Comparison of ENCODE assay signal across 8 cellular contexts in the genomic region with DNA sequence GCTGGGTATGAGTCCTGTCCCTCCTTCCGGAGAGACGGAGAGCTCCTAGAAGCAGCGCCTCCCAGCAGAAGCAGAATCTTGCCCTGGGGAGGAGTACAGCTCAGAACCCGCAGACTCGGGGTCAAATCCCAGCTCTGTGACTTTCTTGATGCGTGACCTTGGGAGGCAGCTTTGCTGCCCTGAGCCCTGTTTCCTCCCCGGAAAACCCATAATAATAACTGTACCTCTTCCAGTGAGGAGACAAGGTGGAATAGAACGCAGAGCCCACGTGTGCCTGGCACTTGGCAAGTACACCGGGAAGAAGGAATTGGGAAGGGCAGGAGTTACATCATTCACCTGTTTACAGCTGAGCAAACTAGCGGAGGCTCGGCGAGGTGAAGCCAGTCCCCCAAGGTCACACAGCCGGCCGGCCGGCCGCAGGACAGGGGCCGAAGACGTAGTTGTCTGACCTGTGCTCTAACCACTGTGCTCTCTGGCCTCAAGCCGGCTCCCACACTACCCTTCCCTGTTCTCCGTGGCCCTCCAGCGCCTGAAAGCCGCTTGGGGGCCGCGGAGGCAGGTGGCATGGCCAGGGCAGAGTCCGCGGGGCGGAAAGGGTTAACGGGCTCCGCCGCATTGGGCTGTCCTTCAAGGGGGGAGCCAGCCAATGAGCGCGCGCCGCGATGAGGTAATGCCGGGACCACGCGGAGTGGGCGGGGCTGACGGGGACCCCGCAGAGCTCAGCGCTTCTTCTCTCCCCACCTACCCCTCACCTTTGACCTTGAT.
A peak's percentile ranks its signal among the peaks of the same experiment; 100 is the strongest.
DNase-seq lines count a peak whose midpoint lies in the region; ATAC-seq, FAIRE-seq and TF ChIP-seq lines count a peak whose summit lies in the region.

No MANE protein-coding gene starts in this region.

- H3K9me3 Mint-ChIP-seq in activated CD8-positive, alpha-beta T cell treated with anti-CD3 and anti-CD28 coated beads, Interleukin-2, amount 10 ng/mL, durations not matched to agents 7 days and 5 days (ENCODE audit: insufficient read depth) = no peaks in the 10 kb centered on the region

- in situ Hi-C loops in HepG2 (cut with HindIII; ENCODE audit: extremely low pct_ligation_motif_present, low pct_unique_long_range_greater_than_20kb) = loop anchor here (10.0 kb wide), 1 partner anchor 119 kb away; no protein-coding TSS in a partner anchor

- H3K36me3 Mint-ChIP-seq in activated CD8-positive, alpha-beta T cell treated with anti-CD3 and anti-CD28 coated beads, Interleukin-2, amount 10 ng/mL, durations not matched to agents 7 days and 5 days (ENCODE audit: low read depth) = peaks cover 11% of the 10 kb centered on the region

- peak overlapping the region; percentile 48 to 92 (median 72) for H3K4me3 ChIP-seq in dorsolateral prefrontal cortex
- H3K4me3 ChIP-seq in HepG2 (replicated peaks in 1 of 3; ENCODE audit: insufficient read depth in 1 of 3, low read depth in 2 of 3, low read length in 3 of 3) = peak overlapping the region; percentile 56 to 79 (median 61)

- TF ChIP-seq POLR2A in HepG2 (IDR thresholded peaks at IDR 0.05; ENCODE audit: insufficient read depth in 1 of 2, low read depth in 2 of 2, low read length in 2 of 2) = no peak; a peak in 1 of 4 replicates

- H3K4me3 Mint-ChIP-seq in activated CD8-positive, alpha-beta T cell treated with anti-CD3 and anti-CD28 coated beads, Interleukin-2, amount 10 ng/mL, durations not matched to agents 7 days and 5 days = peak overlapping the region; percentile 73

- H3K4me2 ChIP-seq in HepG2 (ENCODE audit: low read depth, low read length) = peak overlapping the region; percentile 99

- peaks cover 41% of the 10 kb centered on the region for H3K4me1 Mint-ChIP-seq in activated CD8-positive, alpha-beta T cell treated with anti-CD3 and anti-CD28 coated beads, Interleukin-2, amount 10 ng/mL, durations not matched to agents 7 days and 5 days (ENCODE audit: low read depth)

- peaks cover 80% of the 10 kb centered on the region for H3K4me1 ChIP-seq in HepG2 (ENCODE audit: insufficient read depth, low read length)

- POLR2A ChIA-PET in HEK293T (lab: Yijun Ruan, JAX) (interaction anchor here (0.6 to 3.1 kb wide), 19 partner anchors 9 to 322 kb away, joined by 3 to 35 read pairs (median 3); a partner anchor contains a TSS), HepG2 (lab: Yijun Ruan, JAX) (interaction anchor here (0.6 to 7.0 kb wide), 34 partner anchors 8 to 356 kb away, joined by 3 to 134 read pairs (median 8); a partner anchor contains a TSS)
- POLR2A ChIA-PET in activated CD8-positive, alpha-beta T cell treated with anti-CD3 and anti-CD28 coated beads, Interleukin-2, amount 10 ng/mL, durations not matched to agents 7 days and 5 days (lab: Charles Lee) = interaction anchor here (2.7 kb wide), 1 partner anchor 36 kb away, joined by 10 read pairs; no protein-coding TSS in a partner anchor

- 34% methylated on average over 11 of the region's 43 CpGs for WGBS in HepG2 (ENCODE audit: low lambda C conversion rate)

- no peak overlapping the region for H2AFZ ChIP-seq in HepG2 (ENCODE audit: low read length)

- H3K27me3 Mint-ChIP-seq in activated CD8-positive, alpha-beta T cell treated with anti-CD3 and anti-CD28 coated beads, Interleukin-2, amount 10 ng/mL, durations not matched to agents 7 days and 5 days (ENCODE audit: low read depth) = no peaks in the 10 kb centered on the region

- DNase-seq in AML-193 (lab: John Stamatoyannopoulos, UW) = peak; percentile 44 to 62
- peak; percentile 92 for DNase-seq in HEK293T (ENCODE audit: extremely low spot score)
- peak; percentile 41 for DNase-seq in NCI-H526 treated with DMSO at 0.1 percent for 48 hours (lab: John Stamatoyannopoulos, UW)
- DNase-seq in activated CD8-positive, alpha-beta T cell treated with anti-CD3 and anti-CD28 coated beads, Interleukin-2, amount 10 ng/mL, durations not matched to agents 7 days and 5 days = peak; percentile 87
- peak; percentile 93 to 98 (median 96) for DNase-seq in dorsolateral prefrontal cortex
- peak; percentile 86 for DNase-seq in HepG2 (ENCODE audit: low spot score)
- DNase-seq in stimulated activated CD4-positive, alpha-beta T cell treated with anti-CD3 and anti-CD28 coated beads, Interleukin-1b, Interleukin-23, amount 100 ng/mL, for 48 hours = peak; percentile 86

- H3K36me3 ChIP-seq in HepG2 (replicated peaks in 1 of 2; ENCODE audit: control insufficient read depth in 1 of 2, insufficient read depth in 2 of 2, low read length in 2 of 2) = peaks cover 3 to 6% of the 10 kb centered on the region in 2 experiments; a peak in 2 of 5 replicates

- H3K27me3 ChIP-seq in dorsolateral prefrontal cortex = no peaks in the 10 kb centered on the region
- no peaks in the 10 kb centered on the region for H3K27me3 ChIP-seq in HepG2 (ENCODE audit: control insufficient read depth in 1 of 2, insufficient read depth in 2 of 2, low read length in 2 of 2)

- intact Hi-C loops in dorsolateral prefrontal cortex (cut with DNase I) = loop anchor here (2.0 to 5.0 kb wide), 8 partner anchors 38 to 358 kb away; no protein-coding TSS in a partner anchor
- intact Hi-C loops in HepG2 (cut with micrococcal nuclease; ENCODE audit: unreplicated experiment) = loop anchor here (2.0 to 5.0 kb wide), 2 partner anchors 62 to 73 kb away; no protein-coding TSS in a partner anchor

- peak; percentile 82 for ATAC-seq in activated CD8-positive, alpha-beta T cell treated with anti-CD3 and anti-CD28 coated beads, Interleukin-2, amount 10 ng/mL, durations not matched to agents 7 days and 5 days
- ATAC-seq in HepG2 = peak; percentile 75
- ATAC-seq in GM21528 (IDR thresholded peaks at IDR 0.05; ENCODE audit: low FRiP score, unreplicated experiment) = no peak

- TSS peak; percentile 91 for BruUV-seq in HepG2 (replicated peaks; lab: Mats Ljungman, UMichigan)

- peak overlapping the region; percentile 95 for H3K9ac ChIP-seq in HepG2 (ENCODE audit: insufficient read depth, low read depth, low read length)

- H3K27ac ChIP-seq in dorsolateral prefrontal cortex = peak overlapping the region; percentile 88 to 100 (median 99)
- H3K27ac ChIP-seq in HepG2 (ENCODE audit: extremely low read length, insufficient read depth, low read length) = peak overlapping the region; percentile 92

- H4K20me1 ChIP-seq in HepG2 (ENCODE audit: insufficient read depth, low read length) = no peaks in the 10 kb centered on the region

- peaks cover 21% of the 10 kb centered on the region for H3K79me2 ChIP-seq in HepG2 (ENCODE audit: insufficient read depth, low read length)

- peak; percentile 66 for FAIRE-seq in HepG2 (lab: Jason Lieb, UNC)

- H3K9me3 ChIP-seq in HepG2 (ENCODE audit: low read length) = no peaks in the 10 kb centered on the region

- TF ChIP-seq EP300 in HepG2 (IDR thresholded peaks at IDR 0.05; ENCODE audit: low read depth in 2 of 2, low read length in 2 of 2) = no peak
- no peak for TF ChIP-seq EP300 in HepG2 (CRISPR knock-in tag; IDR thresholded peaks at IDR 0.05; ENCODE audit: borderline replicate concordance)

- TF ChIP-seq CTCF in dorsolateral prefrontal cortex (IDR thresholded peaks at IDR 0.05 in 54 of 56, conservative IDR thresholded peaks at IDR 0.05 in 2 of 56; ENCODE audit: low read depth in 1 of 56, partially characterized antibody in 56 of 56) (peak in 3 of 56 donors; percentile 4 to 17 (median 10)), HepG2 (CRISPR knock-in tag; IDR thresholded peaks at IDR 0.05) (peak; percentile 50)

- peak overlapping the region; percentile 53 for H3K27ac Mint-ChIP-seq in activated CD8-positive, alpha-beta T cell treated with anti-CD3 and anti-CD28 coated beads, Interleukin-2, amount 10 ng/mL, durations not matched to agents 7 days and 5 days

- TF ChIP-seq RAD21 in HepG2 (CRISPR knock-in tag; IDR thresholded peaks at IDR 0.05) = peak; percentile 30; the same call in 1 of the 2 replicates

- CTCF ChIA-PET in HEK293T (lab: Yijun Ruan, JAX) = no interaction called here
- CTCF ChIA-PET in activated CD8-positive, alpha-beta T cell treated with anti-CD3 and anti-CD28 coated beads, Interleukin-2, amount 10 ng/mL, durations not matched to agents 7 days and 5 days (lab: Charles Lee) = interaction anchor here (0.7 to 1.6 kb wide), 4 partner anchors 26 to 322 kb away, joined by 3 to 6 read pairs (median 3); no protein-coding TSS in a partner anchor
- CTCF ChIA-PET in HepG2 (lab: Yijun Ruan, JAX; ENCODE audit: low intra/inter-chr PET ratio, low total read pairs) = no interaction called here

TF ChIP-seq in HEK293T, 16 proteins besides CTCF, POLR2A, EP300 and RAD21:
- TF ChIP-seq, protein P1, sequence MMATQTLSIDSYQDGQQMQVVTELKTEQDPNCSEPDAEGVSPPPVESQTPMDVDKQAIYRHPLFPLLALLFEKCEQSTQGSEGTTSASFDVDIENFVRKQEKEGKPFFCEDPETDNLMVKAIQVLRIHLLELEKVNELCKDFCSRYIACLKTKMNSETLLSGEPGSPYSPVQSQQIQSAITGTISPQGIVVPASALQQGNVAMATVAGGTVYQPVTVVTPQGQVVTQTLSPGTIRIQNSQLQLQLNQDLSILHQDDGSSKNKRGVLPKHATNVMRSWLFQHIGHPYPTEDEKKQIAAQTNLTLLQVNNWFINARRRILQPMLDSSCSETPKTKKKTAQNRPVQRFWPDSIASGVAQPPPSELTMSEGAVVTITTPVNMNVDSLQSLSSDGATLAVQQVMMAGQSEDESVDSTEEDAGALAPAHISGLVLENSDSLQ (IDR thresholded peaks at IDR 0.05) = peak; percentile 98
- no peak for TF ChIP-seq FOXA1 (IDR thresholded peaks at IDR 0.05)

Comparison
In these comparisons a context has a peak if more than half of its experiments do, and no peak if none do; other contexts are left out.
1. DNase-seq: peak in every context shown above with its lines; median percentile 96 in dorsolateral prefrontal cortex; 92 in HEK293T; 87 in activated CD8-positive, alpha-beta T cell treated with anti-CD3 and anti-CD28 coated beads, Interleukin-2, amount 10 ng/mL, durations not matched to agents 7 days and 5 days; 86 in HepG2; 86 in stimulated activated CD4-positive, alpha-beta T cell treated with anti-CD3 and anti-CD28 coated beads, Interleukin-1b, Interleukin-23, amount 100 ng/mL, for 48 hours; 53 in AML-193; 41 in NCI-H526 treated with DMSO at 0.1 percent for 48 hours.